In the genomic region with DNA sequence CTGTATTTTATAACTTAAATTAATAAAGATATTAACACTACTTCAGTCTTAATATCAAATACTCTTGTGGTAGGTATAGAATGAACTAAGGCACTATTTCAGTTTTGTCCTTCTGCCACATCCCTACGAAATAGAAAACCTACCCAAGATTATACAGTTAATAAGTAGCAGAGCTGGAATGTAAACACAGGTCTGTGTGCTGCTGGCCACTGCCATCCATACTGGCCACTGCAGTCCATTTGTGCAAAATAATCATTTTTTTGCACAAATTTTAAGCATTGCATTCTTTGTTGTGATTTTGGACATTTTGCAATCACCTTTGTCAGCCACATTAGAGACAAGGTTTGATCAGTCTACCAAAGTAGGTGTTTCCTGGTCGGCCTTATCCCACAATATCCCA, we compare ENCODE assay signal across 19 cellular contexts.
DNase-seq lines count a peak whose midpoint lies in the region; ATAC-seq and TF ChIP-seq lines count a peak whose summit lies in the region.
"Had no signal": no experiment of that assay in that cellular context is flagged by ENCODE, and none has a peak within 500 bp of the region (broad histone marks: within the 10 kb centered on the region; RNA-seq: fewer than 3 reads in every experiment).

No MANE protein-coding gene starts in this region.

- H3K79me2 ChIP-seq in Loucy (ENCODE audit: insufficient read depth, low read length): peaks cover 6% of the 10 kb centered on the region; the same call in 1 of the 2 replicates

- H4K20me1 ChIP-seq in Loucy (ENCODE audit: insufficient read depth, low read length, poor library complexity, severe bottlenecking): no peaks in the 10 kb centered on the region
- H4K20me1 ChIP-seq: BLaER1 had no signal

- no peaks in the 10 kb centered on the region for H3K9me3 Mint-ChIP-seq in nephron
- H3K9me3 Mint-ChIP-seq: CD14-positive monocyte; CD4-positive, alpha-beta memory T cell; HFFc6 had no signal

- H2AFZ ChIP-seq in Loucy (ENCODE audit: low read length): no peak overlapping the region

- H3F3A ChIP-seq in Loucy (ENCODE audit: low read depth): peaks cover 11% of the 10 kb centered on the region

- no peaks in the 10 kb centered on the region for H3K36me3 ChIP-seq in Loucy (ENCODE audit: insufficient read depth, low read length)
- H3K36me3 ChIP-seq: BLaER1 had no signal

- no peak for TF ChIP-seq CTCF in Loucy (conservative IDR thresholded peaks at IDR 0.05; ENCODE audit: low read length)
- TF ChIP-seq CTCF in nephron (IDR thresholded peaks at IDR 0.05; ENCODE audit: unreplicated experiment in 3 of 3): no peak

- H3K27me3 ChIP-seq in Loucy (ENCODE audit: insufficient read depth, low read length, poor library complexity, severe bottlenecking): no peaks in the 10 kb centered on the region
- H3K27me3 ChIP-seq: BLaER1 had no signal

- H3K4me3 ChIP-seq in Loucy (ENCODE audit: low read length, poor library complexity, severe bottlenecking): no peak overlapping the region
- H3K4me3 ChIP-seq: BLaER1, GM12878, K562 had no signal

- peaks cover 4% of the 10 kb centered on the region for H3K27me3 Mint-ChIP-seq in nephron (ENCODE audit: low read depth)

- H3K4me2 ChIP-seq in Loucy (ENCODE audit: low read depth, low read length, poor library complexity, severe bottlenecking): no peak overlapping the region
- H3K4me2 ChIP-seq: BLaER1 had no signal

- ATAC-seq in left lobe of liver (peak; percentile 44), HG03460 (IDR thresholded peaks at IDR 0.05; ENCODE audit: unreplicated experiment) (no peak), HG03135 (IDR thresholded peaks at IDR 0.05; ENCODE audit: unreplicated experiment) (no peak), HG02840 (IDR thresholded peaks at IDR 0.05; ENCODE audit: low FRiP score, unreplicated experiment) (no peak)
- ATAC-seq: GM12878, HCT116, K562 had no signal

- no peak overlapping the region for H3K4me3 Mint-ChIP-seq in nephron
- H3K4me3 Mint-ChIP-seq: CD14-positive monocyte; CD4-positive, alpha-beta memory T cell; HFFc6 had no signal

- H3K9me2 ChIP-seq in Loucy (replicated peaks; ENCODE audit: low read depth, low read length): no peaks in the 10 kb centered on the region

- peaks cover 94% of the 10 kb centered on the region for H3K4me1 ChIP-seq in Loucy (ENCODE audit: insufficient read depth, low read length, poor library complexity, severe bottlenecking)
- H3K4me1 ChIP-seq: BLaER1 had no signal

- peak overlapping the region; percentile 57 to 82 (median 73) for H3K27ac Mint-ChIP-seq in nephron
- H3K27ac Mint-ChIP-seq: CD14-positive monocyte; CD4-positive, alpha-beta memory T cell; HFFc6 had no signal

- H3K9ac ChIP-seq in Loucy (ENCODE audit: low read depth, low read length, poor library complexity, severe bottlenecking): peak overlapping the region; percentile 88
- H3K9ac ChIP-seq: BLaER1 had no signal

- no peaks in the 10 kb centered on the region for H3K9me3 ChIP-seq in Loucy (ENCODE audit: insufficient read depth, low read depth, low read length)
- H3K9me3 ChIP-seq: BLaER1 had no signal

- peaks cover 54% of the 10 kb centered on the region for H3K4me1 Mint-ChIP-seq in nephron
- H3K4me1 Mint-ChIP-seq: CD14-positive monocyte; CD4-positive, alpha-beta memory T cell had no signal

- DNase-seq in left lobe of liver (ENCODE audit: low spot score) (no peak), DMS79 (lab: John Stamatoyannopoulos, UW) (no peak)
- DNase-seq: CD4-positive, alpha-beta memory T cell; DMS153; DMS79 treated with DMSO at 0.1 percent for 48 hours; GF-D8; GOT3; H7; HFFc6 had no signal

- no peaks in the 10 kb centered on the region for H3K36me3 Mint-ChIP-seq in nephron (ENCODE audit: low read depth)
- H3K36me3 Mint-ChIP-seq: CD14-positive monocyte; CD4-positive, alpha-beta memory T cell had no signal
